In the genomic region with DNA sequence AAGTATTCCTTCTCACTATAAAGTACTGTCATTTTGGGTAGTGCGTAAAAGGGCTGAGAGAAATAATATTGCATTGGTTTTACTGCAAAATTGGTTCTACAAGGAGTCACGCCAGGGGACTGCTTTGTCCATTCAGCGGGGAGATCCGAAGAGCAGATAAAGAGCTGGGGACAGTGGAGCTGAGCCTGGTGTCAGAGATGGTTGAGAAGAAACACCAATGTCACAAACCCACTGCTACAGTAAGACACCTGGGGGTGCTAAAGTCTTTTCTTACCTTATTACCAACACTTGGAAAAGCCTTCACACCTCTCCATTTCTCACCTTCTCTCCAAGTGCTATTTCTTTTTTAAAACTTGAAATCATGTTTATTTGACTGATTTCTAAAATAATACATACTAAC, we compare ENCODE assay signal across 1 cellular context.
TF ChIP-seq lines count a peak whose summit lies in the region.

No MANE protein-coding gene starts in this region.

TF ChIP-seq in K562, 482 proteins besides CTCF, POLR2A, EP300 and RAD21:
- TF ChIP-seq L3MBTL2 (IDR thresholded peaks at IDR 0.05) = peak; percentile 14; the same call in 1 of the 2 replicates
- no peak for TF ChIP-seq ZC3H8 (IDR thresholded peaks at IDR 0.05)
- TF ChIP-seq ESRRB (CRISPR knock-in tag; IDR thresholded peaks at IDR 0.05; ENCODE audit: borderline replicate concordance) = no peak
- TF ChIP-seq, protein P1, sequence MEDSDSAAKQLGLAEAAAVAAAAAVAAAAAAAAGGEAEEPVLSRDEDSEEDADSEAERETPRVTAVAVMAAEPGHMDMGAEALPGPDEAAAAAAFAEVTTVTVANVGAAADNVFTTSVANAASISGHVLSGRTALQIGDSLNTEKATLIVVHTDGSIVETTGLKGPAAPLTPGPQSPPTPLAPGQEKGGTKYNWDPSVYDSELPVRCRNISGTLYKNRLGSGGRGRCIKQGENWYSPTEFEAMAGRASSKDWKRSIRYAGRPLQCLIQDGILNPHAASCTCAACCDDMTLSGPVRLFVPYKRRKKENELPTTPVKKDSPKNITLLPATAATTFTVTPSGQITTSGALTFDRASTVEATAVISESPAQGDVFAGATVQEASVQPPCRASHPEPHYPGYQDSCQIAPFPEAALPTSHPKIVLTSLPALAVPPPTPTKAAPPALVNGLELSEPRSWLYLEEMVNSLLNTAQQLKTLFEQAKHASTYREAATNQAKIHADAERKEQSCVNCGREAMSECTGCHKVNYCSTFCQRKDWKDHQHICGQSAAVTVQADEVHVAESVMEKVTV (CRISPR knock-in tag; IDR thresholded peaks at IDR 0.05) = 0 out of 2 replicates have a peak, but pooled peaks have one; percentile 6
- no peak for TF ChIP-seq FOXK1 (CRISPR knock-in tag; IDR thresholded peaks at IDR 0.05; ENCODE audit: borderline replicate concordance)
- no peak for TF ChIP-seq ZC3H11A (IDR thresholded peaks at IDR 0.05; ENCODE audit: low read depth, low read length)
- 0 out of 2 replicates have a peak, but pooled peaks have one; percentile 16 for TF ChIP-seq BHLHE40 (IDR thresholded peaks at IDR 0.05; ENCODE audit: low read length)
- no peak for TF ChIP-seq GABPB1 (CRISPR knock-in tag; IDR thresholded peaks at IDR 0.05)
- TF ChIP-seq SLC30A9 (CRISPR knock-in tag; IDR thresholded peaks at IDR 0.05) = no peak
- peak in 1 of 2 experiments; percentile 24; a peak in 1 of 4 replicates for TF ChIP-seq RCOR1 (IDR thresholded peaks at IDR 0.05; ENCODE audit: borderline replicate concordance in 1 of 2, low read depth in 2 of 2, low read length in 2 of 2)
- TF ChIP-seq SMC3 (conservative IDR thresholded peaks at IDR 0.05; ENCODE audit: insufficient read depth, low read depth, low read length) = 0 out of 2 replicates have a peak, but pooled peaks have one; percentile 21
- TF ChIP-seq E2F3 (CRISPR knock-in tag; IDR thresholded peaks at IDR 0.05) = no peak
- no peak for TF ChIP-seq ZNF316 (IDR thresholded peaks at IDR 0.05)
- TF ChIP-seq, protein P2, sequence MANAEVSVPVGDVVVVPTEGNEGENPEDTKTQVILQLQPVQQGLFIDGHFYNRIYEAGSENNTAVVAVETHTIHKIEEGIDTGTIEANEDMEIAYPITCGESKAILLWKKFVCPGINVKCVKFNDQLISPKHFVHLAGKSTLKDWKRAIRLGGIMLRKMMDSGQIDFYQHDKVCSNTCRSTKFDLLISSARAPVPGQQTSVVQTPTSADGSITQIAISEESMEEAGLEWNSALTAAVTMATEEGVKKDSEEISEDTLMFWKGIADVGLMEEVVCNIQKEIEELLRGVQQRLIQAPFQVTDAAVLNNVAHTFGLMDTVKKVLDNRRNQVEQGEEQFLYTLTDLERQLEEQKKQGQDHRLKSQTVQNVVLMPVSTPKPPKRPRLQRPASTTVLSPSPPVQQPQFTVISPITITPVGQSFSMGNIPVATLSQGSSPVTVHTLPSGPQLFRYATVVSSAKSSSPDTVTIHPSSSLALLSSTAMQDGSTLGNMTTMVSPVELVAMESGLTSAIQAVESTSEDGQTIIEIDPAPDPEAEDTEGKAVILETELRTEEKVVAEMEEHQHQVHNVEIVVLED (CRISPR knock-in tag; IDR thresholded peaks at IDR 0.05) = no peak
- TF ChIP-seq ZFP36 (IDR thresholded peaks at IDR 0.05; ENCODE audit: low read depth, low read length, partially characterized antibody) = no peak
- no peak for TF ChIP-seq NFIC (IDR thresholded peaks at IDR 0.05)
- TF ChIP-seq CXXC5 (CRISPR knock-in tag; IDR thresholded peaks at IDR 0.05) = peak; percentile 40; the same call in 1 of the 2 replicates
- TF ChIP-seq TAF9B (IDR thresholded peaks at IDR 0.05; ENCODE audit: partially characterized antibody) = no peak
- TF ChIP-seq, protein P3, sequence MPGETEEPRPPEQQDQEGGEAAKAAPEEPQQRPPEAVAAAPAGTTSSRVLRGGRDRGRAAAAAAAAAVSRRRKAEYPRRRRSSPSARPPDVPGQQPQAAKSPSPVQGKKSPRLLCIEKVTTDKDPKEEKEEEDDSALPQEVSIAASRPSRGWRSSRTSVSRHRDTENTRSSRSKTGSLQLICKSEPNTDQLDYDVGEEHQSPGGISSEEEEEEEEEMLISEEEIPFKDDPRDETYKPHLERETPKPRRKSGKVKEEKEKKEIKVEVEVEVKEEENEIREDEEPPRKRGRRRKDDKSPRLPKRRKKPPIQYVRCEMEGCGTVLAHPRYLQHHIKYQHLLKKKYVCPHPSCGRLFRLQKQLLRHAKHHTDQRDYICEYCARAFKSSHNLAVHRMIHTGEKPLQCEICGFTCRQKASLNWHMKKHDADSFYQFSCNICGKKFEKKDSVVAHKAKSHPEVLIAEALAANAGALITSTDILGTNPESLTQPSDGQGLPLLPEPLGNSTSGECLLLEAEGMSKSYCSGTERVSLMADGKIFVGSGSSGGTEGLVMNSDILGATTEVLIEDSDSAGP (CRISPR knock-in tag; IDR thresholded peaks at IDR 0.05) = no peak
- no peak for TF ChIP-seq HCFC1 (IDR thresholded peaks at IDR 0.05; ENCODE audit: low read depth, low read length)
- no peak for TF ChIP-seq FOXJ3 (CRISPR knock-in tag; IDR thresholded peaks at IDR 0.05)
- TF ChIP-seq TARDBP (IDR thresholded peaks at IDR 0.05) = no peak
- TF ChIP-seq ZNF217 (CRISPR knock-in tag; IDR thresholded peaks at IDR 0.05) = no peak
- TF ChIP-seq ESRRA (IDR thresholded peaks at IDR 0.05; ENCODE audit: borderline replicate concordance, low read depth) = no peak
